In the genomic region with DNA sequence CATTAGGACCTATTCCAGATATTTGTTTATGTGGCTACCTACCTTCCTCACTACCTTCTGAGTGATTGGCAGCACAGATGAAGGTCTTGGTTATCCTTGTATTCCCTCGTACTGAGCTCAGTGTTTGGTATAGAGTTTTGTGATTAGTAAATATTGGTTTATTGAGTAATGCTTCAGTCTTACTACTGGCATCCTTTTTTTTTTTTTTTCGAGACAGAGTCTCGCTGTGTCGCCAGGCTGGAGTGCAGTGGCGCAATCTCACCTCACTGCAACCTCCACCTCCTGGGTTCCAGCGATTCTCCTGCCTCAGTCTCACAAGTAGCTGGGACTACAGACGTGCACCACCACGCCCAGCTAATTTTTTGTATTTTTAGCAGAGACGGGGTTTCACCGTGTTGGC, we compare ENCODE assay signal across 2 cellular contexts. TPM values are rescaled to one million over a fixed set of nuclear protein-coding genes. Genes with fewer than 3 reads are reported as not detected.
"Had no signal": no experiment of that assay in that cellular context is flagged by ENCODE, and none has a peak within 500 bp of the region (broad histone marks: within the 10 kb centered on the region; RNA-seq: fewer than 3 reads in every experiment).

No MANE protein-coding gene starts in this region.

RNA-seq across cellular contexts. Expression of a gene that starts 45.7 kb away (rescaled TPM):
- total RNA-seq: HT-29 had no signal
- polyA plus RNA-seq: K562 had no signal
